ENCODE assay signal across 27 cellular contexts in genomic region chr20:8481636-8482035, GRCh38.
DNase-seq lines count a peak whose midpoint lies in the region; ATAC-seq, FAIRE-seq and TF ChIP-seq lines count a peak whose summit lies in the region.
"Had no signal": no experiment of that assay in that cellular context is flagged by ENCODE, and none has a peak within 500 bp of the region (broad histone marks: within the 10 kb centered on the region; RNA-seq: fewer than 3 reads in every experiment).

No MANE protein-coding gene starts in this region.

- H3K9me3 Mint-ChIP-seq in chondrocyte (ENCODE audit: low read depth), result no peaks in the 10 kb centered on the region
- H3K9me3 Mint-ChIP-seq: CD8-positive, alpha-beta T cell had no signal

- no peak overlapping the region for H3K4me3 Mint-ChIP-seq in chondrocyte (ENCODE audit: unreplicated experiment)
- H3K4me3 Mint-ChIP-seq: CD8-positive, alpha-beta T cell had no signal

- H3K36me3 Mint-ChIP-seq in chondrocyte (ENCODE audit: low read depth), result no peaks in the 10 kb centered on the region
- H3K36me3 Mint-ChIP-seq: CD8-positive, alpha-beta T cell had no signal

- BruUV-seq in IMR-90 (replicated peaks; lab: Mats Ljungman, UMichigan), result no TSS peak

- H2AK5ac ChIP-seq in IMR-90 (ENCODE audit: low read depth, low read length), result no peak overlapping the region

- no peaks in the 10 kb centered on the region for H3K9me1 ChIP-seq in IMR-90 (ENCODE audit: insufficient read depth, low read length)

- in situ Hi-C loops in IMR-90 (cut with MboI; ENCODE audit: low sequenced_read_pairs), result no loop called here

- no peak overlapping the region for H3K23ac ChIP-seq in IMR-90 (ENCODE audit: low read depth, low read length)

- H2AK9ac ChIP-seq in IMR-90 (replicated peaks; ENCODE audit: low read depth, low read length, poor library complexity), result no peak overlapping the region

- H3K56ac ChIP-seq in IMR-90 (ENCODE audit: extremely low read depth, insufficient read depth, low read length), result no peak overlapping the region

- no peak overlapping the region for H4K91ac ChIP-seq in IMR-90 (ENCODE audit: insufficient read depth, low read depth, low read length)

- no peak for TF ChIP-seq POLR2A in IMR-90 (IDR thresholded peaks at IDR 0.05; ENCODE audit: low read depth, low read length)

- H4K20me1 ChIP-seq in IMR-90 (ENCODE audit: insufficient read depth, low read length), result no peaks in the 10 kb centered on the region
- H4K20me1 ChIP-seq: BLaER1 treated with 17β-estradiol and CSF1 and Interleukin-3, amounts not matched to agents 10 nM and 100 nM had no signal

- DNase-seq in AG09319 (ENCODE audit: extremely low read depth, low read depth) (peak; percentile 7), IMR-90 (peak; percentile 54), chondrocyte (ENCODE audit: low spot score) (no peak), fibroblast of villous mesenchyme (ENCODE audit: low read depth) (peak; percentile 13), RCC 7860 (ENCODE audit: low spot score) (no peak), COLO668 (lab: John Stamatoyannopoulos, UW; ENCODE audit: unreplicated experiment) (no peak), foreskin keratinocyte (no peak)
- DNase-seq: Calu3; CD8-positive, alpha-beta T cell; DMS153; GF-D8; H7; MM.1S; NCI-H1048; NCI-H1436; NCI-H187 treated with DMSO at 0.1 percent for 48 hours; NCI-H226; NCI-H524; NCI-H774; NK-92 treated with Interleukin-12 subunit alpha and Interleukin-12 subunit beta, amount 100 ng/mL, for 24 hours; SJCRH30 had no signal

- H3K4me1 ChIP-seq in IMR-90 (ENCODE audit: control insufficient read depth, insufficient read depth, low read length) (no peaks in the 10 kb centered on the region), foreskin keratinocyte (no peaks in the 10 kb centered on the region)
- H3K4me1 ChIP-seq: SJCRH30 had no signal

- no peaks in the 10 kb centered on the region; a peak in 1 of 4 replicates for H3K79me1 ChIP-seq in IMR-90 (ENCODE audit: low read depth in 1 of 2, low read length in 2 of 2)

- no peak overlapping the region for H3K4me3 ChIP-seq in IMR-90 (ENCODE audit: insufficient read depth, low read depth, low read length)
- no peak overlapping the region for H3K4me3 ChIP-seq in fibroblast of villous mesenchyme (ENCODE audit: low read depth, low read length)
- H3K4me3 ChIP-seq: BLaER1 treated with 17β-estradiol and CSF1 and Interleukin-3, amounts not matched to agents 10 nM and 100 nM; K562; SJCRH30 had no signal

- no peak overlapping the region for H3K4me2 ChIP-seq in IMR-90 (ENCODE audit: low read depth, low read length)
- H3K4me2 ChIP-seq: BLaER1 treated with 17β-estradiol and CSF1 and Interleukin-3, amounts not matched to agents 10 nM and 100 nM had no signal

- H4K8ac ChIP-seq in IMR-90 (ENCODE audit: low read depth in 2 of 2, low read length in 2 of 2), result no peak overlapping the region

- H3K18ac ChIP-seq in IMR-90 (ENCODE audit: low read depth, low read length), result no peak overlapping the region

- peak overlapping the region; percentile 87 for H3K27ac Mint-ChIP-seq in chondrocyte (ENCODE audit: unreplicated experiment)
- H3K27ac Mint-ChIP-seq: CD8-positive, alpha-beta T cell had no signal

- H3K27ac ChIP-seq in IMR-90 (ENCODE audit: insufficient read depth, low read length) (no peak overlapping the region), foreskin keratinocyte (no peak overlapping the region)
- H3K27ac ChIP-seq: BLaER1 treated with 17β-estradiol and CSF1 and Interleukin-3, amounts not matched to agents 10 nM and 100 nM; SJCRH30 had no signal

- H3K14ac ChIP-seq in IMR-90 (replicated peaks; ENCODE audit: low read depth, low read length), result no peak overlapping the region

- no peak for FAIRE-seq in RCC 7860 (lab: Jason Lieb, UNC)
- FAIRE-seq: A204.1, GM19239, K562 had no signal

- TF ChIP-seq RAD21 in IMR-90 (IDR thresholded peaks at IDR 0.05; ENCODE audit: low read length), result no peak

- H3K27me3 Mint-ChIP-seq in chondrocyte (ENCODE audit: low read depth), result no peaks in the 10 kb centered on the region

- no peaks in the 10 kb centered on the region for H3K36me3 ChIP-seq in IMR-90 (ENCODE audit: control insufficient read depth, insufficient read depth, low read length)
- H3K36me3 ChIP-seq: BLaER1 treated with 17β-estradiol and CSF1 and Interleukin-3, amounts not matched to agents 10 nM and 100 nM; SJCRH30 had no signal

- H3K4ac ChIP-seq in IMR-90 (ENCODE audit: low read depth, low read length), result no peak overlapping the region

- H3K9ac ChIP-seq in IMR-90 (ENCODE audit: low read depth, low read length), result no peak overlapping the region
- H3K9ac ChIP-seq: BLaER1 treated with 17β-estradiol and CSF1 and Interleukin-3, amounts not matched to agents 10 nM and 100 nM had no signal

- POLR2A ChIA-PET in IMR-90 (lab: Charles Lee; ENCODE audit: unreplicated experiment), result no interaction called here

- no peak overlapping the region for H2BK20ac ChIP-seq in IMR-90 (ENCODE audit: low read depth, low read length)

- H3K9me3 ChIP-seq in IMR-90 (ENCODE audit: control insufficient read depth, insufficient read depth, low read length), result no peaks in the 10 kb centered on the region

- CTCF ChIA-PET in IMR-90 (lab: Yijun Ruan, JAX), result no interaction called here

- H3K27me3 ChIP-seq in IMR-90 (ENCODE audit: control insufficient read depth, insufficient read depth, low read length), result no peaks in the 10 kb centered on the region
- H3K27me3 ChIP-seq in foreskin keratinocyte, result no peaks in the 10 kb centered on the region
- H3K27me3 ChIP-seq: BLaER1 treated with 17β-estradiol and CSF1 and Interleukin-3, amounts not matched to agents 10 nM and 100 nM; SJCRH30 had no signal

- dilution Hi-C loops in IMR-90 (cut with HindIII; ENCODE audit: low sequenced_read_pairs, unreplicated experiment), result no loop called here

- no peak overlapping the region for H2AFZ ChIP-seq in IMR-90 (replicated peaks; ENCODE audit: low read length, poor library complexity)

- no peak overlapping the region for H2BK120ac ChIP-seq in IMR-90 (ENCODE audit: low read depth, low read length)

- intact Hi-C loops in IMR-90 (cut with micrococcal nuclease), result no loop called here

- no peak overlapping the region for H4K5ac ChIP-seq in IMR-90 (ENCODE audit: low read depth, low read length)

- TF ChIP-seq CTCF in AG09319 (IDR thresholded peaks at IDR 0.05; ENCODE audit: low read depth, low read length) (no peak), IMR-90 (conservative IDR thresholded peaks at IDR 0.05; ENCODE audit: low read depth, low read length) (no peak), chondrocyte (IDR thresholded peaks at IDR 0.05) (no peak), fibroblast of villous mesenchyme (IDR thresholded peaks at IDR 0.05; ENCODE audit: insufficient read depth, low read depth, low read length) (no peak), foreskin keratinocyte (conservative IDR thresholded peaks at IDR 0.05) (no peak)

- WGBS in IMR-90 (ENCODE audit: extremely low coverage in 2 of 2, insufficient read length in 1 of 2), 2 experiments, result no CpG with 5 or more reads among the region's 3 CpGs

- no peaks in the 10 kb centered on the region for H3K4me1 Mint-ChIP-seq in chondrocyte (ENCODE audit: low read depth)

- no peak overlapping the region for H2BK5ac ChIP-seq in IMR-90 (ENCODE audit: low read depth, low read length, poor library complexity, severe bottlenecking)

- ATAC-seq in IMR-90 (ENCODE audit: low read depth), result no peak
- no peak for ATAC-seq in GM21360 (IDR thresholded peaks at IDR 0.05; ENCODE audit: unreplicated experiment)
- no peak for ATAC-seq in foreskin keratinocyte
- ATAC-seq: CD8-positive, alpha-beta T cell; K562; Panc1 had no signal

- H2BK15ac ChIP-seq in IMR-90 (ENCODE audit: low read depth, low read length), result no peak overlapping the region

TF ChIP-seq in IMR-90, 13 proteins besides CTCF, POLR2A, EP300 and RAD21:
- TF ChIP-seq SMC3 (IDR thresholded peaks at IDR 0.05; ENCODE audit: low read depth, low read length), result no peak
- no peak for TF ChIP-seq CEBPB (IDR thresholded peaks at IDR 0.05; ENCODE audit: low read depth, low read length)
- TF ChIP-seq CHD1 (IDR thresholded peaks at IDR 0.05; ENCODE audit: low read depth, low read length), result no peak
- TF ChIP-seq RFX5 (IDR thresholded peaks at IDR 0.05; ENCODE audit: low read depth, low read length), result no peak
- no peak for TF ChIP-seq NFE2L2 (IDR thresholded peaks at IDR 0.05; ENCODE audit: low read depth, low read length)
- no peak for TF ChIP-seq MAZ (IDR thresholded peaks at IDR 0.05; ENCODE audit: borderline replicate concordance, low read depth, low read length)
- no peak for TF ChIP-seq BHLHE40 (IDR thresholded peaks at IDR 0.05; ENCODE audit: low read depth, low read length)
- no peak for TF ChIP-seq ELK1 (IDR thresholded peaks at IDR 0.05; ENCODE audit: borderline replicate concordance, low read depth, low read length)
- no peak for TF ChIP-seq MAFK (IDR thresholded peaks at IDR 0.05; ENCODE audit: low read depth, low read length)
- TF ChIP-seq FOS (IDR thresholded peaks at IDR 0.05; ENCODE audit: low read depth, low read length), result no peak
- no peak for TF ChIP-seq USF2 (IDR thresholded peaks at IDR 0.05; ENCODE audit: low read depth, low read length)
- TF ChIP-seq RCOR1 (IDR thresholded peaks at IDR 0.05; ENCODE audit: insufficient replicate concordance, low read length), result no peak
- no peak for TF ChIP-seq MXI1 (IDR thresholded peaks at IDR 0.05; ENCODE audit: borderline replicate concordance, low read depth, low read length)
TF ChIP-seq in IMR-90: peak in this region for 0.

Comparison
In these comparisons a context has a peak if more than half of its experiments do, and no peak if none do; other contexts are left out.
1. DNase-seq: peak in AG09319 (single experiment), IMR-90 (single experiment) and fibroblast of villous mesenchyme (single experiment); none in chondrocyte (single experiment), RCC 7860 (single experiment), COLO668 (single experiment) and foreskin keratinocyte (0 of 2).